ENCODE assay signal across 8 cellular contexts in the genomic region with DNA sequence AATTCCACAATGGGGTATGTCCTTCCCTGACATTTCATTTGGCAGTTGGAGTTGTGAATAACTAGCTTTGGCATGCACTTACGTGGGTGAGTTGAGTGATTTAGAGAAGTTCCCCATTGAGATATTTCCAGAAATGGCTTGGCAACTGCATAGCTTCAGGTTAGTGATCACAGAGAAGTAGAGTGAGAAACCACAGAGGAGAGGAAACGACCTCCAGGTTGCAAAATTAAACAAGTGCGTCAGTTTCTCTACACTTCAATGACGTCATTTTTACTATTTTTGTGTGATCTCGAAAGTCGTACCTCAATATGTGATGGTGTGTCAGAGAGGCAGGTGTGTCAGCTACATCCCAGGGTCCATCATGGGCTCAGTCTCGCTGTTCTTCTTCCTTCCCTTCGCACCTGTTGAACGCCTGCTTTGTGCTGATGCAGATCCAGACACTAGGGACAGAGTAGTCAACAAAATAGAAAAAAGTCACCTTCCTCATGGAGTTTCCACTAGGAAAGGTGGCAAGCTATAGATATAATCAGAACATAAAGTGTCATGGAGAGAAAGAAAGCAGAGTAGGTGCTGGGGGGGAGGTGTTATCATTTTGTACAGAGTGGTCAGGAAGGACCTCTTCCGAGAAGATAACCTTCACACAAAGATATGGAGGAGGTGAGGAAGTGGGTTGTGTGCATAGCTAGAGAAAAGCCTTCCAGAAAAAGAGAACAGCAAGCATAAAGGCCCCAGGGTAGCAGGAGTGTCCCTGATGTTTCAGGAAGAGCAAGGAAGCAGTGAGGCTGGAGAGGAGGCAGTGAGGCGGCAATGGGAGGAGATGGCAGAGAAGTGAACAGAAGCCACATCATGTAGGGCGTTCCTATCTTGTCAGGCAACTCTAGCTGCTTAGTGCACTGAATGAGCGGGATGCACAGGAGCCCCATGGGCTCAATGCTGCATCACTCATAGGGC.
DNase-seq lines count a peak whose midpoint lies in the region; ATAC-seq and TF ChIP-seq lines count a peak whose summit lies in the region.

No MANE protein-coding gene starts in this region.

- H3K4me3 Mint-ChIP-seq in activated T-cell treated with anti-CD3 and anti-CD28 coated beads, Interleukin-2, amount 50 U/mL, for 4 hours, result no peak overlapping the region
- H3K4me3 Mint-ChIP-seq in T-helper 2 cell treated with Interferon-gamma antibody and Interleukin-4, amounts not matched to agents 5 μg/mL and 100 μg/mL, for 36 hours, result peak overlapping the region; percentile 52
- no peak overlapping the region for H3K4me3 Mint-ChIP-seq in neural crest cell

- no peaks in the 10 kb centered on the region for H3K9me3 Mint-ChIP-seq in activated T-cell treated with anti-CD3 and anti-CD28 coated beads, Interleukin-2, amount 50 U/mL, for 4 hours
- peaks cover 25% of the 10 kb centered on the region for H3K9me3 Mint-ChIP-seq in T-helper 2 cell treated with Interferon-gamma antibody and Interleukin-4, amounts not matched to agents 5 μg/mL and 100 μg/mL, for 36 hours
- peaks cover 5% of the 10 kb centered on the region for H3K9me3 Mint-ChIP-seq in neural crest cell

- DNase-seq in activated T-cell treated with anti-CD3 and anti-CD28 coated beads, Interleukin-2, amount 50 U/mL, for 4 hours, result no peak
- DNase-seq in activated T-cell treated with anti-CD3 and anti-CD28 coated beads for 4 hours, result no peak
- peak; percentile 57 for DNase-seq in T-helper 2 cell treated with Interferon-gamma antibody and Interleukin-4, amounts not matched to agents 5 μg/mL and 100 μg/mL, for 36 hours (ENCODE audit: low spot score)
- DNase-seq in neural crest cell (ENCODE audit: low read depth, low spot score), result no peak
- DNase-seq in RPMI8226, result no peak
- no peak for DNase-seq in substantia nigra (lab: John Stamatoyannopoulos, UW)
- DNase-seq in dedifferentiated amniotic fluid mesenchymal stem cell (ENCODE audit: extremely low spot score), result no peak

- no peak for TF ChIP-seq CTCF in neural crest cell (conservative IDR thresholded peaks at IDR 0.05)

- no peaks in the 10 kb centered on the region for H3K27me3 Mint-ChIP-seq in activated T-cell treated with anti-CD3 and anti-CD28 coated beads, Interleukin-2, amount 50 U/mL, for 4 hours (ENCODE audit: low read depth)
- no peaks in the 10 kb centered on the region for H3K27me3 Mint-ChIP-seq in T-helper 2 cell treated with Interferon-gamma antibody and Interleukin-4, amounts not matched to agents 5 μg/mL and 100 μg/mL, for 36 hours (ENCODE audit: low read depth)
- H3K27me3 Mint-ChIP-seq in neural crest cell (ENCODE audit: low read depth), result no peaks in the 10 kb centered on the region

- no peak overlapping the region for H3K27ac ChIP-seq in substantia nigra (ENCODE audit: low read depth, low read length, poor library complexity, severe bottlenecking)

- peak; percentile 68 to 73 for ATAC-seq in activated T-cell treated with anti-CD3 and anti-CD28 coated beads, Interleukin-2, amount 50 U/mL, for 4 hours
- ATAC-seq in HG02981 (IDR thresholded peaks at IDR 0.05; ENCODE audit: unreplicated experiment), result peak; percentile 74

- peaks cover 32% of the 10 kb centered on the region for H3K36me3 Mint-ChIP-seq in activated T-cell treated with anti-CD3 and anti-CD28 coated beads, Interleukin-2, amount 50 U/mL, for 4 hours (ENCODE audit: insufficient read depth)
- H3K36me3 Mint-ChIP-seq in T-helper 2 cell treated with Interferon-gamma antibody and Interleukin-4, amounts not matched to agents 5 μg/mL and 100 μg/mL, for 36 hours (ENCODE audit: low read depth), result peaks cover 74% of the 10 kb centered on the region
- no peaks in the 10 kb centered on the region for H3K36me3 Mint-ChIP-seq in neural crest cell (ENCODE audit: low read depth)

- peak overlapping the region; percentile 90 for H3K27ac Mint-ChIP-seq in T-helper 2 cell treated with Interferon-gamma antibody and Interleukin-4, amounts not matched to agents 5 μg/mL and 100 μg/mL, for 36 hours
- H3K27ac Mint-ChIP-seq in neural crest cell (ENCODE audit: unreplicated experiment), result peak overlapping the region; percentile 61

- H3K4me1 Mint-ChIP-seq in activated T-cell treated with anti-CD3 and anti-CD28 coated beads, Interleukin-2, amount 50 U/mL, for 4 hours (ENCODE audit: low read depth), result peaks cover 37% of the 10 kb centered on the region
- H3K4me1 Mint-ChIP-seq in T-helper 2 cell treated with Interferon-gamma antibody and Interleukin-4, amounts not matched to agents 5 μg/mL and 100 μg/mL, for 36 hours (ENCODE audit: low read depth), result peaks cover 70% of the 10 kb centered on the region
- no peaks in the 10 kb centered on the region for H3K4me1 Mint-ChIP-seq in neural crest cell
